In genomic region chr10:93921338-93921737, GRCh38 we compare ENCODE assay signal across 9 cellular contexts. TPM values are rescaled to one million over a fixed set of nuclear protein-coding genes. Genes with fewer than 3 reads are reported as not detected.
A peak's percentile ranks its signal among the peaks of the same experiment; 100 is the strongest.
DNase-seq lines count a peak whose midpoint lies in the region; ATAC-seq, FAIRE-seq and TF ChIP-seq lines count a peak whose summit lies in the region.
"Had no signal": no experiment of that assay in that cellular context is flagged by ENCODE, and none has a peak within 500 bp of the region (broad histone marks: within the 10 kb centered on the region; RNA-seq: fewer than 3 reads in every experiment).

No MANE protein-coding gene starts in this region.

- no peaks in the 10 kb centered on the region for H4K20me1 ChIP-seq in GM12878 (ENCODE audit: control insufficient read depth, insufficient read depth)
- H4K20me1 ChIP-seq in osteoblast (ENCODE audit: insufficient read depth, low read length), result no peaks in the 10 kb centered on the region

- CTCF ChIA-PET in GM10248 (lab: Yijun Ruan, JAX), result interaction anchor here (0.7 to 3.0 kb wide), 12 partner anchors 9 to 523 kb away, joined by 3 to 13 read pairs (median 5); no protein-coding TSS in a partner anchor
- CTCF ChIA-PET in GM12878 (lab: Yijun Ruan, JAX), result interaction anchor here (0.6 to 1.7 kb wide), 24 partner anchors 8 to 550 kb away, joined by 3 to 11 read pairs (median 3); partner anchors contain the start of gene SLC35G1

- no peaks in the 10 kb centered on the region for H3K36me3 ChIP-seq in GM12878 (ENCODE audit: control insufficient read depth in 2 of 2, insufficient read depth in 2 of 2, low read length in 1 of 2)
- no peaks in the 10 kb centered on the region for H3K36me3 ChIP-seq in osteoblast (ENCODE audit: insufficient read depth, low read length)
- H3K36me3 ChIP-seq: ovary had no signal

- no TSS peak for BruUV-seq in GM12878 (replicated peaks; lab: Mats Ljungman, UMichigan)

- FAIRE-seq in GM12878 (lab: Jason Lieb, UNC), result no peak
- no peak for FAIRE-seq in HTR-8/SVneo (lab: Jason Lieb, UNC)

- intact Hi-C loops in GM12878 (cut with micrococcal nuclease; ENCODE audit: unreplicated experiment), result no loop called here

- TF ChIP-seq EP300 in GM12878 (IDR thresholded peaks at IDR 0.05; ENCODE audit: borderline replicate concordance in 1 of 2, control insufficient read depth in 1 of 2, low read depth in 2 of 2, low read length in 2 of 2), result no peak

- TF ChIP-seq POLR2A in GM12878 (IDR thresholded peaks at IDR 0.05; ENCODE audit: low read depth, low read length), result no peak

- H3K27ac ChIP-seq in GM12878 (ENCODE audit: control insufficient read depth, insufficient read depth) (no peak overlapping the region), osteoblast (ENCODE audit: low read depth, low read length) (no peak overlapping the region)
- H3K27ac ChIP-seq: ovary had no signal

- RAD21 ChIA-PET in GM12878 (lab: Charles Lee; ENCODE audit: unreplicated experiment), result interaction anchor here (0.7 to 1.8 kb wide), 6 partner anchors 26 to 399 kb away, joined by 3 to 6 read pairs (median 4); no protein-coding TSS in a partner anchor

- no peak for DNase-seq in GM10248 (ENCODE audit: extremely low spot score)
- DNase-seq in NCI-H460 (ENCODE audit: extremely low read depth, low read depth), result peak; percentile 29
- no peak for DNase-seq in GM12878 (ENCODE audit: low read depth, low spot score)
- no peak for DNase-seq in osteoblast (ENCODE audit: insufficient read length, low spot score, missing footprints)
- DNase-seq in NCI-H510A (lab: John Stamatoyannopoulos, UW), result no peak
- no peak for DNase-seq in cerebellar cortex (ENCODE audit: low spot score)
- DNase-seq in HTR-8/SVneo (ENCODE audit: insufficient read length, low spot score), result no peak

- no peak overlapping the region for H3K4me3 ChIP-seq in GM12878
- H3K4me3 ChIP-seq in osteoblast (ENCODE audit: insufficient read depth, low read length), result no peak overlapping the region
- H3K4me3 ChIP-seq: ovary had no signal

- peak; percentile 52 for TF ChIP-seq RAD21 in GM12878 (IDR thresholded peaks at IDR 0.05; ENCODE audit: insufficient read depth, low read depth, low read length)

- no peaks in the 10 kb centered on the region for H3K79me2 ChIP-seq in GM12878 (ENCODE audit: control insufficient read depth, insufficient read depth, low read length)
- H3K79me2 ChIP-seq in osteoblast (ENCODE audit: insufficient read depth, low read length), result no peaks in the 10 kb centered on the region

- H3K4me1 ChIP-seq in GM12878 (ENCODE audit: control insufficient read depth, insufficient read depth, low read length), result no peaks in the 10 kb centered on the region
- no peaks in the 10 kb centered on the region for H3K4me1 ChIP-seq in osteoblast (ENCODE audit: insufficient read depth, low read length)

- SMC1A ChIA-PET in GM12878 (lab: Charles Lee; ENCODE audit: uncharacterized antibody, unreplicated experiment), result interaction anchor here (1.6 kb wide), 2 partner anchors 25 to 228 kb away, joined by 3 to 4 read pairs; no protein-coding TSS in a partner anchor

- in situ Hi-C loops in GM12878 (cut with MboI), result loop anchor here (10.0 kb wide), 1 partner anchor 523 kb away; no protein-coding TSS in a partner anchor

- POLR2A ChIA-PET in GM10248 (lab: Yijun Ruan, JAX), result no interaction called here
- POLR2A ChIA-PET in GM12878 (lab: Charles Lee), result no interaction called here

- TF ChIP-seq CTCF in GM10248 (IDR thresholded peaks at IDR 0.05; ENCODE audit: control extremely low read depth, extremely low read depth, low read depth, missing control alignments) (peak; percentile 47), GM12878 (IDR thresholded peaks at IDR 0.05 in 2 of 3, conservative IDR thresholded peaks at IDR 0.05 in 1 of 3; ENCODE audit: control insufficient read depth in 2 of 3, extremely low read depth in 1 of 3, insufficient read depth in 1 of 3, low read depth in 3 of 3, low read length in 3 of 3) (peak; percentile 49 to 65 (median 54)), osteoblast (IDR thresholded peaks at IDR 0.05; ENCODE audit: extremely low read depth, low read depth, low read length) (peak; percentile 40)

- no peaks in the 10 kb centered on the region for H3K9me3 ChIP-seq in GM12878 (replicated peaks; ENCODE audit: control insufficient read depth, insufficient read depth, low read length)
- H3K9me3 ChIP-seq in osteoblast (ENCODE audit: low read depth, low read length), result no peaks in the 10 kb centered on the region
- H3K9me3 ChIP-seq: ovary had no signal

- no peak overlapping the region for H3K9ac ChIP-seq in GM12878 (ENCODE audit: control insufficient read depth, insufficient read depth, low read length)

- no peak overlapping the region for H3K4me2 ChIP-seq in GM12878 (ENCODE audit: control insufficient read depth, insufficient read depth)
- no peak overlapping the region for H3K4me2 ChIP-seq in osteoblast (ENCODE audit: insufficient read depth, low read length)

- 83% methylated on average over 7 of the region's 7 CpGs for WGBS in GM12878 (ENCODE audit: insufficient coverage, insufficient replicate concordance, low lambda C conversion rate, missing lambda C conversion rate)

- ATAC-seq in GM12878, result peak; percentile 52
- no peak for ATAC-seq in GM19023 (IDR thresholded peaks at IDR 0.05; ENCODE audit: unreplicated experiment)

- H2AFZ ChIP-seq in GM12878 (ENCODE audit: control insufficient read depth, low read depth, low read length), result no peak overlapping the region
- no peak overlapping the region for H2AFZ ChIP-seq in osteoblast (ENCODE audit: low read length)

- no peaks in the 10 kb centered on the region for H3K27me3 ChIP-seq in GM12878 (replicated peaks in 1 of 2; ENCODE audit: control insufficient read depth in 2 of 2, insufficient read depth in 2 of 2, low read length in 1 of 2)
- H3K27me3 ChIP-seq in osteoblast (ENCODE audit: insufficient read depth, low read length), result no peaks in the 10 kb centered on the region
- H3K27me3 ChIP-seq: ovary had no signal

TF ChIP-seq in GM12878, 131 proteins besides CTCF, POLR2A, EP300 and RAD21:
- TF ChIP-seq EGR1 (IDR thresholded peaks at IDR 0.05; ENCODE audit: borderline replicate concordance in 1 of 2, low read depth in 2 of 2, low read length in 2 of 2) (no peak), SMC3 (IDR thresholded peaks at IDR 0.05; ENCODE audit: borderline replicate concordance, low read length) (peak; percentile 41; the same call in 1 of the 2 replicates), ZNF384 (IDR thresholded peaks at IDR 0.05; ENCODE audit: borderline replicate concordance, low read depth, low read length) (0 out of 2 replicates have a peak, but pooled peaks have one; percentile 8), GATAD2B (conservative IDR thresholded peaks at IDR 0.05; ENCODE audit: low read depth) (no peak), HSF1 (IDR thresholded peaks at IDR 0.05; ENCODE audit: low read depth, low read length) (no peak)

RNA-seq across cellular contexts. Expression of gene SLC35G1, which starts 27.6 kb away (rescaled TPM):
- 21.9 and 23.1 TPM in 2 replicates for total RNA-seq in NCI-H460 (2014; rRNA removed; shearing (Covaris generic))
- polyA plus RNA-seq in NCI-H460 (2014; cell fraction: nucleus; rRNA removed), result 34.8 and 41.2 TPM in 2 replicates
- total RNA-seq in GM12878 (2013; cell fraction: nucleolus; rRNA removed), result 20.0 and 20.7 TPM in 2 replicates
- total RNA-seq in GM12878 (2014; rRNA removed) (7.1 and 7.2 TPM in 2 replicates), GM12878 (2014; rRNA removed; fragmentation: Illumina TruSeq; extraction: Trizol) (6.3 and 6.6 TPM in 2 replicates), GM12878 (2021) (6.2 and 6.6 TPM in 2 replicates), osteoblast (5.4 and 7.4 TPM in 2 replicates)
- 2.3 TPM for polyA plus RNA-seq in GM12878 (2011; ENCODE audit: low read depth)
- polyA plus RNA-seq in GM12878 (2011; rRNA removed) (8.8 and 10.7 TPM in 2 replicates), GM12878 (2014; fragmentation: Illumina TruSeq; extraction: Trizol) (7.0 and 10.7 TPM in 2 replicates), GM12878 (2014; fragmentation: Nextera tagmentation; extraction: Ambion mirVana) (1 to 10 TPM; 1.7 to 2.7 TPM), GM12878 (2014; rRNA removed) (5.8 and 6.6 TPM in 2 replicates), GM12878 (2016; fragmentation: Nextera tagmentation; extraction: Ambion mirVana) (1 to 10 TPM; 6.8 to 7.4 TPM)
- polyA plus RNA-seq in GM12878 (2011; cell fraction: cytosol; rRNA removed), result 4.9 and 5.2 TPM in 2 replicates
- polyA plus RNA-seq in GM12878 (2011; cell fraction: nucleus; rRNA removed), result 7.0 and 7.6 TPM in 2 replicates
- 2.3 and 2.8 TPM in 2 replicates for polyA plus RNA-seq in GM12878 (2012)
- polyA minus RNA-seq in GM12878 (2011; rRNA and poly(A)+ RNA removed), result 9.4 and 11.5 TPM in 2 replicates
- 1.9 and 2.6 TPM in 2 replicates for polyA minus RNA-seq in GM12878 (2011; cell fraction: cytosol; rRNA and poly(A)+ RNA removed)
- polyA minus RNA-seq in GM12878 (2011; cell fraction: nucleus; rRNA and poly(A)+ RNA removed), result 11.1 and 18.6 TPM in 2 replicates
